ENCODE assay signal across 17 cellular contexts in the genomic region with DNA sequence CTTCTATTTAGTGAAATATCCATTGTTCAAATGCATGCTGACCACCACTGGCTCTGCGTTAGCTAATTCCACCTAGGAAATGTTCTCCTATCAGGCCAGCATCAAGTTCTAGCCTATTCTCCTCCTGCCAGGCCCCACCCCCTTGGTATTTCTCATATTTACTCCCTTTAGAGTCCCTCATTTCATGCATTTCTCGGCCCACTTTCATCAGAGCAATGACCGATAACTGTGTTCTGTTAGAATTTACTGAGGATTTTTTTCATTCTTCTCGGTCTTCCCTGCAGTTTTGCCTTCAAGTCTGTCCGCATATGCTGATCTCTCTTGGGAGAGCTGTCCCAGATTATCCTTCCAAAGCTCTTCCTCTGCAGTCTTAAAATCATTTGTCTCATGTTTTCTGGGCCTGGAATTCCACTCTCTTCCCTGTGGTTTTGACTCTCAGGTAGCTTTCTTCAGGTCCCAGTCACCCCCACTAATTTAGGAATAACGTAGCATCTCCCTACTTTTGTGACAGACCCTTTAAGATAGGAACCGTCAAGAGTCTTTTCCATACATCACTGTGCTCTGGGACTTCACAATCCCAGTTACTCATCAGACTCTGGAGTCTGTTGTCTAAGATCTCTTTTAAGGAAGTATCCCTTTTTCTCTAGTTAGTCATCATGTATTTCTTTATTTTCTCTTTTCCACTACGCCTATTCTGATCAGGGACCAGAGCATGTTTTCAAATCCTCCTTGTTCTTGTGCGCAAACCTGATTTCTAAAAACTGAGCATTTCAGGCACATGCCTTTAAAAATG.
DNase-seq lines count a peak whose midpoint lies in the region; ATAC-seq and TF ChIP-seq lines count a peak whose summit lies in the region.
"Had no signal": no experiment of that assay in that cellular context is flagged by ENCODE, and none has a peak within 500 bp of the region (broad histone marks: within the 10 kb centered on the region; RNA-seq: fewer than 3 reads in every experiment).

No MANE protein-coding gene starts in this region.

- no peaks in the 10 kb centered on the region for H3K9me3 Mint-ChIP-seq in WTC11
- H3K9me3 Mint-ChIP-seq in stimulated activated memory B cell treated with anti-CD40 and anti-IgM and Interleukin-4, amounts not matched to agents 10 μg/mL and 1 μg/mL and 100 μg/mL, for 72 hours: no peaks in the 10 kb centered on the region
- H3K9me3 Mint-ChIP-seq: naive thymus-derived CD4-positive, alpha-beta T cell had no signal

- no peaks in the 10 kb centered on the region for H3K36me3 Mint-ChIP-seq in WTC11
- H3K36me3 Mint-ChIP-seq in stimulated activated memory B cell treated with anti-CD40 and anti-IgM and Interleukin-4, amounts not matched to agents 10 μg/mL and 1 μg/mL and 100 μg/mL, for 72 hours: no peaks in the 10 kb centered on the region

- no peak overlapping the region for H3K4me3 ChIP-seq in right cardiac atrium (ENCODE audit: low read length)
- H3K4me3 ChIP-seq in foreskin fibroblast (ENCODE audit: low read depth in 1 of 2, low read length in 2 of 2): no peak overlapping the region
- H3K4me3 ChIP-seq: coronary artery, psoas muscle, thoracic aorta had no signal

- H3K27ac ChIP-seq in right cardiac atrium (ENCODE audit: low read length): peak overlapping the region; percentile 17
- H3K27ac ChIP-seq: psoas muscle had no signal

- H3K4me1 Mint-ChIP-seq in WTC11: peaks cover 34% of the 10 kb centered on the region
- H3K4me1 Mint-ChIP-seq in stimulated activated memory B cell treated with anti-CD40 and anti-IgM and Interleukin-4, amounts not matched to agents 10 μg/mL and 1 μg/mL and 100 μg/mL, for 72 hours: no peaks in the 10 kb centered on the region

- CTCF ChIA-PET in WTC11 (lab: Charles Lee): interaction anchor here (1.3 to 1.4 kb wide), 2 partner anchors 46 to 101 kb away, joined by 5 to 7 read pairs; no protein-coding TSS in a partner anchor

- TF ChIP-seq CTCF in WTC11 (IDR thresholded peaks at IDR 0.05) (no peak), foreskin fibroblast (IDR thresholded peaks at IDR 0.05; ENCODE audit: low read depth, low read length) (no peak)

- peak overlapping the region; percentile 43 for H3K27ac Mint-ChIP-seq in WTC11
- no peak overlapping the region for H3K27ac Mint-ChIP-seq in stimulated activated memory B cell treated with anti-CD40 and anti-IgM and Interleukin-4, amounts not matched to agents 10 μg/mL and 1 μg/mL and 100 μg/mL, for 72 hours

- no peaks in the 10 kb centered on the region for H3K27me3 ChIP-seq in right cardiac atrium (ENCODE audit: control insufficient read depth, insufficient read depth)

- POLR2A ChIA-PET in WTC11 (lab: Charles Lee): no interaction called here

- no peaks in the 10 kb centered on the region; the same call in 1 of the 2 replicates for H3K27me3 Mint-ChIP-seq in WTC11 (ENCODE audit: low read depth)
- peaks cover 18% of the 10 kb centered on the region for H3K27me3 Mint-ChIP-seq in stimulated activated memory B cell treated with anti-CD40 and anti-IgM and Interleukin-4, amounts not matched to agents 10 μg/mL and 1 μg/mL and 100 μg/mL, for 72 hours
- H3K27me3 Mint-ChIP-seq: naive thymus-derived CD4-positive, alpha-beta T cell had no signal

- 70% methylated on average over 9 of the region's 9 CpGs for WGBS in right cardiac atrium

- peaks cover 27% of the 10 kb centered on the region for H3K4me1 ChIP-seq in right cardiac atrium (ENCODE audit: control insufficient read depth, insufficient read depth, low read length)

- peaks cover 2% of the 10 kb centered on the region for H3K9me3 ChIP-seq in right cardiac atrium (ENCODE audit: control insufficient read depth, low read length)
- H3K9me3 ChIP-seq: psoas muscle, thoracic aorta had no signal

- intact Hi-C loops in right cardiac atrium (cut with DNase I) (no loop called here), Right ventricle myocardium inferior (cut with DNase I) (loop anchor here (10.0 kb wide), 1 partner anchor 176 kb away; no protein-coding TSS in a partner anchor)

- ATAC-seq in right cardiac atrium (no peak), Right ventricle myocardium inferior (no peak), WTC11 (no peak), HG02884 (IDR thresholded peaks at IDR 0.05; ENCODE audit: unreplicated experiment) (no peak)
- ATAC-seq in stimulated activated memory B cell treated with anti-CD40 and anti-IgM and Interleukin-4, amounts not matched to agents 10 μg/mL and 1 μg/mL and 100 μg/mL, for 72 hours: no peak
- ATAC-seq: esophagus mucosa; naive thymus-derived CD4-positive, alpha-beta T cell; psoas muscle had no signal

- H3K4me3 Mint-ChIP-seq in WTC11: no peak overlapping the region
- no peak overlapping the region for H3K4me3 Mint-ChIP-seq in stimulated activated memory B cell treated with anti-CD40 and anti-IgM and Interleukin-4, amounts not matched to agents 10 μg/mL and 1 μg/mL and 100 μg/mL, for 72 hours
- H3K4me3 Mint-ChIP-seq: naive thymus-derived CD4-positive, alpha-beta T cell had no signal

- DNase-seq in right cardiac atrium (no peak), Right ventricle myocardium inferior (ENCODE audit: missing footprints) (no peak), WTC11 (ENCODE audit: low spot score) (no peak), foreskin fibroblast (peak; percentile 28 to 59), RPMI8226 (no peak), UCSD-AML1 (lab: John Stamatoyannopoulos, UW; ENCODE audit: unreplicated experiment) (no peak)
- DNase-seq: activated T-cell treated with anti-CD3 and anti-CD28 coated beads, Interleukin-2, amount 50 U/mL, for 48 hours; naive thymus-derived CD4-positive, alpha-beta T cell; NCI-H1105; NCI-H2171; psoas muscle; SHP77 had no signal

TF ChIP-seq in WTC11, 78 proteins besides CTCF, POLR2A, EP300 and RAD21:
- TF ChIP-seq GABPB1 (CRISPR knock-in tag; IDR thresholded peaks at IDR 0.05): no peak
- TF ChIP-seq TEAD4 (CRISPR knock-in tag; IDR thresholded peaks at IDR 0.05): no peak
- no peak for TF ChIP-seq CBFB (CRISPR knock-in tag; IDR thresholded peaks at IDR 0.05; ENCODE audit: low read depth)
- TF ChIP-seq, protein P1, sequence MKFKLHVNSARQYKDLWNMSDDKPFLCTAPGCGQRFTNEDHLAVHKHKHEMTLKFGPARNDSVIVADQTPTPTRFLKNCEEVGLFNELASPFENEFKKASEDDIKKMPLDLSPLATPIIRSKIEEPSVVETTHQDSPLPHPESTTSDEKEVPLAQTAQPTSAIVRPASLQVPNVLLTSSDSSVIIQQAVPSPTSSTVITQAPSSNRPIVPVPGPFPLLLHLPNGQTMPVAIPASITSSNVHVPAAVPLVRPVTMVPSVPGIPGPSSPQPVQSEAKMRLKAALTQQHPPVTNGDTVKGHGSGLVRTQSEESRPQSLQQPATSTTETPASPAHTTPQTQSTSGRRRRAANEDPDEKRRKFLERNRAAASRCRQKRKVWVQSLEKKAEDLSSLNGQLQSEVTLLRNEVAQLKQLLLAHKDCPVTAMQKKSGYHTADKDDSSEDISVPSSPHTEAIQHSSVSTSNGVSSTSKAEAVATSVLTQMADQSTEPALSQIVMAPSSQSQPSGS (CRISPR knock-in tag; IDR thresholded peaks at IDR 0.05; ENCODE audit: borderline replicate concordance, low read depth): no peak
- TF ChIP-seq, protein P2, sequence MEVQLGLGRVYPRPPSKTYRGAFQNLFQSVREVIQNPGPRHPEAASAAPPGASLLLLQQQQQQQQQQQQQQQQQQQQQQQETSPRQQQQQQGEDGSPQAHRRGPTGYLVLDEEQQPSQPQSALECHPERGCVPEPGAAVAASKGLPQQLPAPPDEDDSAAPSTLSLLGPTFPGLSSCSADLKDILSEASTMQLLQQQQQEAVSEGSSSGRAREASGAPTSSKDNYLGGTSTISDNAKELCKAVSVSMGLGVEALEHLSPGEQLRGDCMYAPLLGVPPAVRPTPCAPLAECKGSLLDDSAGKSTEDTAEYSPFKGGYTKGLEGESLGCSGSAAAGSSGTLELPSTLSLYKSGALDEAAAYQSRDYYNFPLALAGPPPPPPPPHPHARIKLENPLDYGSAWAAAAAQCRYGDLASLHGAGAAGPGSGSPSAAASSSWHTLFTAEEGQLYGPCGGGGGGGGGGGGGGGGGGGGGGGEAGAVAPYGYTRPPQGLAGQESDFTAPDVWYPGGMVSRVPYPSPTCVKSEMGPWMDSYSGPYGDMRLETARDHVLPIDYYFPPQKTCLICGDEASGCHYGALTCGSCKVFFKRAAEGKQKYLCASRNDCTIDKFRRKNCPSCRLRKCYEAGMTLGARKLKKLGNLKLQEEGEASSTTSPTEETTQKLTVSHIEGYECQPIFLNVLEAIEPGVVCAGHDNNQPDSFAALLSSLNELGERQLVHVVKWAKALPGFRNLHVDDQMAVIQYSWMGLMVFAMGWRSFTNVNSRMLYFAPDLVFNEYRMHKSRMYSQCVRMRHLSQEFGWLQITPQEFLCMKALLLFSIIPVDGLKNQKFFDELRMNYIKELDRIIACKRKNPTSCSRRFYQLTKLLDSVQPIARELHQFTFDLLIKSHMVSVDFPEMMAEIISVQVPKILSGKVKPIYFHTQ (CRISPR knock-in tag; IDR thresholded peaks at IDR 0.05): no peak

Comparison
In these comparisons a context has a peak if more than half of its experiments do, and no peak if none do; other contexts are left out.
1. DNase-seq: peak in foreskin fibroblast (2 of 2); none in right cardiac atrium (0 of 3), Right ventricle myocardium inferior (single experiment), WTC11 (single experiment), RPMI8226 (single experiment) and UCSD-AML1 (single experiment).